8 cellular contexts compared by ENCODE assay signal in genomic region chr14:30980106-30980704, GRCh38. TPM values are rescaled to one million over a fixed set of nuclear protein-coding genes. Genes with fewer than 3 reads are reported as not detected.
DNase-seq lines count a peak whose midpoint lies in the region; ATAC-seq and TF ChIP-seq lines count a peak whose summit lies in the region.
"Not testable (repeated sequence)": the region's sequence is repeated elsewhere in the genome, so short reads cannot be mapped to it uniquely, and the experiment has no call there.

No MANE protein-coding gene starts in this region.

- not testable (repeated sequence) for H3K27me3 Mint-ChIP-seq in chondrocyte (ENCODE audit: low read depth)

- H3K36me3 ChIP-seq in sigmoid colon = not testable (repeated sequence)

- intact Hi-C loops in sigmoid colon (cut with DNase I) = loop anchor here (2.0 kb wide), 2 partner anchors 45 to 103 kb away; partner anchors contain the start of gene AP4S1

- peak; percentile 70 for ATAC-seq in GM18502 (IDR thresholded peaks at IDR 0.05; ENCODE audit: poor library complexity, unreplicated experiment)

- not testable (repeated sequence) for H3K4me3 Mint-ChIP-seq in chondrocyte (ENCODE audit: unreplicated experiment)

- WGBS in sigmoid colon, 2 donors = 52 to 65% methylated on average over 13 of the region's 13 CpGs

- peak overlapping the region in 1 of 4 donors; percentile 15 for H3K27ac ChIP-seq in sigmoid colon

- H3K9me3 Mint-ChIP-seq in chondrocyte (ENCODE audit: low read depth) = not testable (repeated sequence)

- H3K4me1 ChIP-seq in sigmoid colon = peaks cover 0 to 66% (median 40%) of the 10 kb centered on the region in 4 donors

- H3K9me3 ChIP-seq in sigmoid colon = not testable (repeated sequence)

- TF ChIP-seq POLR2A in sigmoid colon (IDR thresholded peaks at IDR 0.05) = not testable (repeated sequence)

- not testable (repeated sequence) for H3K4me3 ChIP-seq in sigmoid colon

- peak; percentile 84 for TF ChIP-seq CTCF in chondrocyte (IDR thresholded peaks at IDR 0.05)
- peak; percentile 19 to 61 (median 36) for TF ChIP-seq CTCF in sigmoid colon (IDR thresholded peaks at IDR 0.05)

- not testable (repeated sequence) for TF ChIP-seq EP300 in sigmoid colon (IDR thresholded peaks at IDR 0.05)

- H3K4me1 Mint-ChIP-seq in chondrocyte (ENCODE audit: low read depth) = peaks cover 19% of the 10 kb centered on the region

- not testable (repeated sequence) for H3K27me3 ChIP-seq in sigmoid colon

- H3K27ac Mint-ChIP-seq in chondrocyte (ENCODE audit: unreplicated experiment) = peak overlapping the region; percentile 81

- H3K36me3 Mint-ChIP-seq in chondrocyte (ENCODE audit: low read depth) = not testable (repeated sequence)

- DNase-seq in AG08396 (ENCODE audit: low spot score) = peak; percentile 43
- peak; percentile 64 for DNase-seq in HuH-7 (ENCODE audit: low spot score)
- peak; percentile 52 for DNase-seq in NCI-H526 treated with DMSO at 0.1 percent for 48 hours (lab: John Stamatoyannopoulos, UW)
- DNase-seq in activated CD4-positive, CD25-positive, alpha-beta regulatory T cell (lab: John Stamatoyannopoulos, UW) = peak; percentile 2 to 8 (median 4)
- not testable (repeated sequence) for DNase-seq in chondrocyte (ENCODE audit: low spot score); sigmoid colon
- peak; percentile 37 for DNase-seq in iPS-NIHi7 (ENCODE audit: extremely low spot score)

RNA-seq across cellular contexts. Expression of gene AP4S1, which starts 45.2 kb away (rescaled TPM):
- total RNA-seq in chondrocyte (4.4 to 8.5 TPM (median 5.3 TPM) in 3 replicates), sigmoid colon (10 to 100 TPM; 13.8 to 29.1 (median 18.3) TPM)
- 1 to 10 TPM; 4.8 to 7.9 (median 6.5) TPM for polyA plus RNA-seq in sigmoid colon

RNA-seq across cellular contexts. Expression of gene STRN3, which starts 46.0 kb away (rescaled TPM):
- total RNA-seq in chondrocyte (39.5 to 46.5 TPM (median 41.5 TPM) in 3 replicates), sigmoid colon (10 to 100 TPM; 64.9 to 79.7 (median 71.3) TPM)
- 10 to 100 TPM; 13.9 to 22.4 (median 19.2) TPM for polyA plus RNA-seq in sigmoid colon
